In the genomic region with DNA sequence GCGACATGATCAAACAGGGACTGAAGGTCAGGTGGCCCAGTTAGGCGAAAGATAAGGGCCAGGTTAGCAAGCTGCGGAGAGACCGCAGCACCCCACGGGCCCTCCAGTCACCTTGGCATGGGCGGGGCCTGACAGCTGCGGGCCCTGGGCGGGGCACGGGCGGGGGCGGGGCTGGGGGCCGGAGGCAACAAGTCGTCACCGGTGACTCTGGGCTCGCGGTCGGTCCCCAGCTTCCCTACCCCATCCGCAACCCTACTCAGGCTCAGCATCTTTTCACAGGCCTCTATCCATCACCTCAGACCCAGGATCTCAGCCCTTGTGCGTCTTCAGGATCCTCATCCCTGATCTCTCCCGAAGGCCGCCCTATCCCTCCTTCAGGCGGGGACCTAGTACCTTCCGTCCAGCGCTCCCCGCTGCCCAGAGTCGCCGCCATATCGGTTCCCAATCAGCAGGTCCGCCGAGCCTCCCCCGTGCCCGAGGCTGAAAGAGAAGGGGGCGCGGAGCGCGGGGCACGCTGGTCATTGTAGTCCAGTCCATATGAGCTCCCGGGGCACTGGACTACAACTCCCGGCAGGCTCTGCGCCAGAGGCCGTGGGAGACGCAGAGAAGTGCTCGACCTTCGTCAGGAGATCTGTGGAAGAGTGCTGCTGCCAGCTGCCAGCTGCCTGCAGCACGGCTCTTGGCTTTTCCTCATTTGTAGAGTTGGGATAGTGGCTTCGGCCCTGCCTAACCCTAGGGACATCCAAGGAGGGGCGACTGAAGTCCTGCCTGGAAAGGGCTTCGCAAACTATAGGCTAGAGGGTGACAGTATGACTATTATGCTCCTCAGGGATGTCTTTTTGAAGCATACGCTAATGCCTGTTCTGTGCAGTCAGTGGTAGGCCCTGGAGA, we compare ENCODE assay signal across 8 cellular contexts. TPM values are rescaled to one million over a fixed set of nuclear protein-coding genes. Genes with fewer than 3 reads are reported as not detected.
DNase-seq lines count a peak whose midpoint lies in the region; ATAC-seq, FAIRE-seq and TF ChIP-seq lines count a peak whose summit lies in the region.

DNAJC18 (minus strand) TSS at position 513 of the 891 bp plus-strand sequence; CDS start at position 433, 80 bp downstream.

- 6% methylated on average over 39 of the region's 49 CpGs for WGBS in hepatocyte (ENCODE audit: low lambda C conversion rate, missing lambda C conversion rate)

- no peaks in the 10 kb centered on the region for H3K79me2 ChIP-seq in hepatocyte

- H3K9me3 ChIP-seq in hepatocyte (ENCODE audit: low read depth): no peaks in the 10 kb centered on the region

- peak within 1 kb of the TSS; percentile 90 for H3K4me3 ChIP-seq in hepatocyte

- H3K4me1 ChIP-seq in hepatocyte (ENCODE audit: insufficient read depth): peaks cover 11% of the 10 kb centered on the region

- no peak for TF ChIP-seq CTCF in hepatocyte (IDR thresholded peaks at IDR 0.05; ENCODE audit: poor library complexity)

- peak within 1 kb of the TSS; percentile 88 for H3K4me2 ChIP-seq in hepatocyte

- H2AFZ ChIP-seq in hepatocyte: peak within 1 kb of the TSS; percentile 97

- no peaks in the 10 kb centered on the region for H4K20me1 ChIP-seq in hepatocyte (ENCODE audit: insufficient read depth, poor library complexity, severe bottlenecking)

- DNase-seq in NCI-H2081 treated with DMSO at 0.1 percent for 48 hours (lab: John Stamatoyannopoulos, UW): peak; percentile 49
- peak; percentile 82 for DNase-seq in T1000 (lab: John Stamatoyannopoulos, UW)
- peak; percentile 96 for DNase-seq in astrocyte of the hippocampus (ENCODE audit: low read depth, low spot score)
- DNase-seq in hepatocyte (ENCODE audit: low spot score): peak; percentile 95
- DNase-seq in retina: peak; percentile 98
- no peak for DNase-seq in urothelium cell line (ENCODE audit: low spot score)

- H3K27ac ChIP-seq in hepatocyte: peak within 1 kb of the TSS; percentile 98

- peak; percentile 96 for ATAC-seq in GM18511 (IDR thresholded peaks at IDR 0.05; ENCODE audit: unreplicated experiment)
- ATAC-seq in HG02981 (IDR thresholded peaks at IDR 0.05; ENCODE audit: unreplicated experiment): peak; percentile 82

- H3K36me3 ChIP-seq in hepatocyte (replicated peaks; ENCODE audit: insufficient read depth, low read depth): no peaks in the 10 kb centered on the region

- FAIRE-seq in urothelium cell line (lab: Jason Lieb, UNC): no peak

- no peaks in the 10 kb centered on the region for H3K9me2 ChIP-seq in hepatocyte (replicated peaks; ENCODE audit: insufficient read depth)

- no peaks in the 10 kb centered on the region for H3K27me3 ChIP-seq in hepatocyte

RNA-seq across cellular contexts. Expression of gene DNAJC18, which starts in this region (rescaled TPM):
- 10.6 and 11.5 TPM in 2 replicates for total RNA-seq in hepatocyte
- polyA plus RNA-seq in hepatocyte: 13.6 and 14.4 TPM in 2 replicates
